Comparison of ENCODE assay signal across 39 cellular contexts in genomic region chr4:99529218-99529617, GRCh38. TPM values are rescaled to one million over a fixed set of nuclear protein-coding genes. Genes with fewer than 3 reads are reported as not detected.
DNase-seq lines count a peak whose midpoint lies in the region; ATAC-seq, FAIRE-seq and TF ChIP-seq lines count a peak whose summit lies in the region.
"Had no signal": no experiment of that assay in that cellular context is flagged by ENCODE, and none has a peak within 500 bp of the region (broad histone marks: within the 10 kb centered on the region; RNA-seq: fewer than 3 reads in every experiment).

No MANE protein-coding gene starts in this region.

- H3K9me3 ChIP-seq in adipocyte (ENCODE audit: control insufficient read depth, low read length) (no peaks in the 10 kb centered on the region), pancreas (no peaks in the 10 kb centered on the region)
- H3K9me3 ChIP-seq: Caco-2, heart right ventricle, mucosa of descending colon, upper lobe of right lung had no signal

- H3K27ac Mint-ChIP-seq in T-helper 2 cell treated with Interferon-gamma antibody and Interleukin-4, amounts not matched to agents 5 μg/mL and 100 μg/mL, for 36 hours = no peak overlapping the region
- H3K27ac Mint-ChIP-seq: activated CD8-positive, alpha-beta T cell treated with anti-CD3 and anti-CD28 coated beads, Interleukin-2, amount 10 ng/mL, durations not matched to agents 7 days and 5 days; activated naive CD4-positive, alpha-beta T cell treated with anti-CD3 and anti-CD28 coated beads, Interleukin-2, amount 10 ng/mL, durations not matched to agents 7 days and 5 days; activated T-helper 17 cell treated with anti-CD3 and anti-CD28 coated beads, Interleukin-2, amount 50 U/mL, for 72 hours; CD14-positive monocyte had no signal

- H3K27ac ChIP-seq in HL-60 (replicated peaks) (peak overlapping the region; percentile 9; the same call in 1 of the 2 replicates), pancreas (no peak overlapping the region)
- H3K27ac ChIP-seq: brain microvascular endothelial cell, heart right ventricle, spleen, upper lobe of right lung had no signal

- H3K9me3 Mint-ChIP-seq in T-helper 2 cell treated with Interferon-gamma antibody and Interleukin-4, amounts not matched to agents 5 μg/mL and 100 μg/mL, for 36 hours = no peaks in the 10 kb centered on the region
- H3K9me3 Mint-ChIP-seq: activated naive CD4-positive, alpha-beta T cell treated with anti-CD3 and anti-CD28 coated beads, Interleukin-2, amount 10 ng/mL, durations not matched to agents 7 days and 5 days; activated T-helper 17 cell treated with anti-CD3 and anti-CD28 coated beads, Interleukin-2, amount 50 U/mL, for 72 hours; nephron progenitor cell had no signal

- peak; percentile 74 for FAIRE-seq in pancreas (lab: Jason Lieb, UNC)
- FAIRE-seq: endothelial cell of umbilical vein, G401.6 had no signal

- H3K4me3 ChIP-seq in HL-60 (replicated peaks; ENCODE audit: insufficient read depth, low read length) = no peak overlapping the region
- H3K4me3 ChIP-seq in adipocyte (ENCODE audit: low read length) = no peak overlapping the region
- H3K4me3 ChIP-seq in fibroblast of pulmonary artery (replicated peaks; ENCODE audit: low read depth, low read length) = no peak overlapping the region
- H3K4me3 ChIP-seq in pancreas = no peak overlapping the region
- H3K4me3 ChIP-seq: heart right ventricle, lung, mucosa of descending colon, spleen, upper lobe of right lung had no signal

- H3K9ac ChIP-seq in adipocyte (ENCODE audit: low read length) = no peak overlapping the region

- intact Hi-C loops in pancreas (cut with DNase I) = no loop called here

- DNase-seq in HL-60 (ENCODE audit: low read depth in 1 of 2, low spot score in 1 of 2) (peak in 1 of 2 experiments; percentile 40), adipocyte (ENCODE audit: low read depth) (peak; percentile 51), fibroblast of pulmonary artery (ENCODE audit: low read depth) (peak; percentile 6), pancreas (no peak), hepatic stellate cell (ENCODE audit: low spot score) (no peak), putamen (ENCODE audit: low spot score) (no peak)
- DNase-seq in T-helper 2 cell treated with Interferon-gamma antibody and Interleukin-4, amounts not matched to agents 5 μg/mL and 100 μg/mL, for 36 hours (ENCODE audit: low spot score) = no peak
- DNase-seq: activated CD8-positive, alpha-beta T cell treated with anti-CD3 and anti-CD28 coated beads, Interleukin-2, amount 10 ng/mL, durations not matched to agents 7 days and 5 days; activated naive CD4-positive, alpha-beta T cell treated with anti-CD3 and anti-CD28 coated beads, Interleukin-2, amount 10 ng/mL, durations not matched to agents 7 days and 5 days; amniotic stem cell; brain microvascular endothelial cell; Caco-2; DMS79; foreskin fibroblast; heart right ventricle; mucosa of descending colon; NCI-H1105 treated with DMSO at 0.1 percent for 48 hours; NCI-H187 treated with DMSO at 0.1 percent for 48 hours; NCI-H524; nephron progenitor cell; SHP77; spleen; stimulated activated CD4-positive, alpha-beta T cell treated with anti-CD3 and anti-CD28 coated beads, Interleukin-2, amount 100 ng/mL, for 24 hours; stimulated activated naive CD8-positive, alpha-beta T cell treated with anti-CD3 and anti-CD28 coated beads, Interleukin-15, Interleukin-2, amounts not matched to agents 100 U/mL and 50 U/mL, for 24 hours; upper lobe of right lung had no signal

- peak in 1 of 4 donors; percentile 41 for ATAC-seq in pancreas
- ATAC-seq: activated CD8-positive, alpha-beta T cell treated with anti-CD3 and anti-CD28 coated beads, Interleukin-2, amount 10 ng/mL, durations not matched to agents 7 days and 5 days; activated T-helper 17 cell treated with anti-CD3 and anti-CD28 coated beads, Interleukin-2, amount 50 U/mL, for 72 hours; mucosa of descending colon; Panc1; stimulated activated naive CD8-positive, alpha-beta T cell treated with anti-CD3 and anti-CD28 coated beads, Interleukin-15, Interleukin-2, amounts not matched to agents 100 U/mL and 50 U/mL, for 24 hours; upper lobe of right lung had no signal

- H3K4me1 Mint-ChIP-seq in T-helper 2 cell treated with Interferon-gamma antibody and Interleukin-4, amounts not matched to agents 5 μg/mL and 100 μg/mL, for 36 hours (ENCODE audit: low read depth) = no peaks in the 10 kb centered on the region
- H3K4me1 Mint-ChIP-seq: activated naive CD4-positive, alpha-beta T cell treated with anti-CD3 and anti-CD28 coated beads, Interleukin-2, amount 10 ng/mL, durations not matched to agents 7 days and 5 days; activated T-helper 17 cell treated with anti-CD3 and anti-CD28 coated beads, Interleukin-2, amount 50 U/mL, for 72 hours; CD14-positive monocyte; nephron progenitor cell had no signal

- H3K36me3 ChIP-seq in adipocyte (ENCODE audit: control insufficient read depth, insufficient read depth, low read length, severe bottlenecking) = no peaks in the 10 kb centered on the region
- H3K36me3 ChIP-seq in pancreas = no peaks in the 10 kb centered on the region
- H3K36me3 ChIP-seq: brain microvascular endothelial cell, heart right ventricle, spleen, upper lobe of right lung had no signal

- TF ChIP-seq CTCF in HL-60 (IDR thresholded peaks at IDR 0.05; ENCODE audit: insufficient read depth, low read length) (no peak), fibroblast of pulmonary artery (IDR thresholded peaks at IDR 0.05; ENCODE audit: low read length, missing control alignments) (no peak), pancreas (IDR thresholded peaks at IDR 0.05) (no peak)

- no peak overlapping the region for H3K4me3 Mint-ChIP-seq in T-helper 2 cell treated with Interferon-gamma antibody and Interleukin-4, amounts not matched to agents 5 μg/mL and 100 μg/mL, for 36 hours
- H3K4me3 Mint-ChIP-seq: activated CD8-positive, alpha-beta T cell treated with anti-CD3 and anti-CD28 coated beads, Interleukin-2, amount 10 ng/mL, durations not matched to agents 7 days and 5 days; activated naive CD4-positive, alpha-beta T cell treated with anti-CD3 and anti-CD28 coated beads, Interleukin-2, amount 10 ng/mL, durations not matched to agents 7 days and 5 days; activated T-helper 17 cell treated with anti-CD3 and anti-CD28 coated beads, Interleukin-2, amount 50 U/mL, for 72 hours; CD14-positive monocyte; nephron progenitor cell had no signal

- H3K27me3 Mint-ChIP-seq in T-helper 2 cell treated with Interferon-gamma antibody and Interleukin-4, amounts not matched to agents 5 μg/mL and 100 μg/mL, for 36 hours (ENCODE audit: low read depth) = peaks cover 15% of the 10 kb centered on the region
- H3K27me3 Mint-ChIP-seq: activated naive CD4-positive, alpha-beta T cell treated with anti-CD3 and anti-CD28 coated beads, Interleukin-2, amount 10 ng/mL, durations not matched to agents 7 days and 5 days had no signal

- H3K27me3 ChIP-seq in HL-60 (ENCODE audit: insufficient read depth, poor library complexity, severe bottlenecking) (no peaks in the 10 kb centered on the region), adipocyte (replicated peaks; ENCODE audit: control insufficient read depth, insufficient read depth, low read length) (peaks cover 4% of the 10 kb centered on the region), pancreas (no peaks in the 10 kb centered on the region)
- H3K27me3 ChIP-seq: brain microvascular endothelial cell, heart right ventricle, upper lobe of right lung had no signal

- H3K4me1 ChIP-seq in adipocyte (ENCODE audit: control insufficient read depth, insufficient read depth, low read length) (peaks cover 12% of the 10 kb centered on the region), pancreas (peaks cover 0 to 5% (median 4%) of the 10 kb centered on the region in 3 donors)
- H3K4me1 ChIP-seq: Caco-2, heart right ventricle, spleen, upper lobe of right lung had no signal

- H3K36me3 Mint-ChIP-seq in T-helper 2 cell treated with Interferon-gamma antibody and Interleukin-4, amounts not matched to agents 5 μg/mL and 100 μg/mL, for 36 hours (ENCODE audit: low read depth) = no peaks in the 10 kb centered on the region
- H3K36me3 Mint-ChIP-seq: activated naive CD4-positive, alpha-beta T cell treated with anti-CD3 and anti-CD28 coated beads, Interleukin-2, amount 10 ng/mL, durations not matched to agents 7 days and 5 days; CD14-positive monocyte had no signal

RNA-seq across cellular contexts. Expression of gene C4orf17, which starts 18.4 kb away (rescaled TPM):
- total RNA-seq in pancreas = not detected
- polyA plus RNA-seq in pancreas = not detected
- total RNA-seq: activated CD8-positive, alpha-beta T cell treated with anti-CD3 and anti-CD28 coated beads, Interleukin-2, amount 10 ng/mL, durations not matched to agents 7 days and 5 days; activated T-helper 17 cell treated with anti-CD3 and anti-CD28 coated beads, Interleukin-2, amount 50 U/mL, for 72 hours; Caco-2; cerebellum; endothelial cell of umbilical vein; heart right ventricle; HT-29; kidney epithelial cell; lung; MCF 10A; mucosa of descending colon; osteocyte; renal cortical epithelial cell; spleen; T-helper 2 cell treated with Interferon-gamma antibody and Interleukin-4, amounts not matched to agents 100 ng/mL and 5 ng/mL, for 36 hours; temporal lobe; upper lobe of right lung had no signal
- polyA plus RNA-seq: CD14-positive monocyte, endothelial cell of umbilical vein, heart right ventricle, lung, spleen had no signal

RNA-seq across cellular contexts. Expression of gene TRMT10A, which starts 34.6 kb away (rescaled TPM):
- 1 to 10 TPM; 2.4 to 4.8 (median 3.3) TPM for total RNA-seq in pancreas
- polyA plus RNA-seq in pancreas = 1 to 10 TPM; 2.3 to 3.9 TPM

RNA-seq across cellular contexts. Expression of gene MTTP, which starts 45.4 kb away (rescaled TPM):
- total RNA-seq in pancreas = under 1 TPM in 2 of 6 donors, not detected in 4; 0.04 to 0.28 TPM
- under 1 TPM in 1 of 2 donors, not detected in 1; 0.05 TPM for polyA plus RNA-seq in pancreas
- total RNA-seq: endothelial cell of umbilical vein; HT-29; osteocyte; renal cortical epithelial cell; T-helper 2 cell treated with Interferon-gamma antibody and Interleukin-4, amounts not matched to agents 100 ng/mL and 5 ng/mL, for 36 hours had no signal
- polyA plus RNA-seq: CD14-positive monocyte, endothelial cell of umbilical vein had no signal

Comparison
In these comparisons a context has a peak if more than half of its experiments do, and no peak if none do; other contexts are left out.
1. DNase-seq: peak in adipocyte (single experiment) and fibroblast of pulmonary artery (single experiment); none in pancreas (0 of 6), hepatic stellate cell (single experiment), T-helper 2 cell treated with Interferon-gamma antibody and Interleukin-4, amounts not matched to agents 5 μg/mL and 100 μg/mL, for 36 hours (single experiment) and putamen (single experiment).